Comparison of ENCODE assay signal across 1 cellular context in the genomic region with DNA sequence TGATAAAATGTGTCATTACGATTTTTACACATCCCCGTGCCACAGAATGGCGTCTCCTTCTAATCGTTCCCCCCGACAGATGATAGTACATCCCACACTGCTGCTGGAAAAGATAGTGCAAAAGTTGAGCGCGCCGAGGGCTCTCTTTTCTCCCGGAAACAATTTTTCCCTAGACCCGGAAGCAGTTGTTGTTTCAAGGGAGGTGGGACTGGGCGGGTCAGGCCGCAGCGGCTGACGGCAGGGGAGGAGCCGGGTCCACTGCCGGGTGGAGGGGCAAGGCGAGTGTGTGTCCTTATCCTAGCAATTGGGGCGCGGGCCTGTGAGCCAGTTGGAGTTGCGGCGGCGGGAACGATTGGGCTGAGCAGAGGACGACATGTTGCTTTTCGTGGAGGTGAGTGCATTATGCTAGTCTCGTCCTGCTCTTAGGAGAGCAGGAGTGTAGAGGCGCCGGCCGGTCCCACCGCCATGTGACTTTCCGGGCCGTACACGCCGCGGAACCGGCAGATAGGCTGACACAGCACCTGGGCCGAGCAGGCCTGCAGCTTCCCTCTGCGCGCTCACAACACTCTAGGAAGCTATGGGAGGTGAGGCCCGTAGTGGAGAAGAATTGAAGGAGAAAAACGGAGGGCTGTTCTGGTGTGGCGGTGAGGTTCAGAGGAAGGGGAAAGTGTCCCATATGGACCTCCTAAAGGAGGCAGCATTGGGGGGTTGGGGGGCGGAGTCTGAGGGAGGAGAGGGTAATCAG.
TF ChIP-seq lines count a peak whose summit lies in the region.

A gene (plus strand): TSS at position 248 of the 745 bp plus-strand sequence. CDS start 126 bp downstream, at position 374.

TF ChIP-seq in HEK293, 187 proteins besides CTCF, POLR2A, EP300 and RAD21 (continued from another document and continues in another):
- TF ChIP-seq, protein P1, sequence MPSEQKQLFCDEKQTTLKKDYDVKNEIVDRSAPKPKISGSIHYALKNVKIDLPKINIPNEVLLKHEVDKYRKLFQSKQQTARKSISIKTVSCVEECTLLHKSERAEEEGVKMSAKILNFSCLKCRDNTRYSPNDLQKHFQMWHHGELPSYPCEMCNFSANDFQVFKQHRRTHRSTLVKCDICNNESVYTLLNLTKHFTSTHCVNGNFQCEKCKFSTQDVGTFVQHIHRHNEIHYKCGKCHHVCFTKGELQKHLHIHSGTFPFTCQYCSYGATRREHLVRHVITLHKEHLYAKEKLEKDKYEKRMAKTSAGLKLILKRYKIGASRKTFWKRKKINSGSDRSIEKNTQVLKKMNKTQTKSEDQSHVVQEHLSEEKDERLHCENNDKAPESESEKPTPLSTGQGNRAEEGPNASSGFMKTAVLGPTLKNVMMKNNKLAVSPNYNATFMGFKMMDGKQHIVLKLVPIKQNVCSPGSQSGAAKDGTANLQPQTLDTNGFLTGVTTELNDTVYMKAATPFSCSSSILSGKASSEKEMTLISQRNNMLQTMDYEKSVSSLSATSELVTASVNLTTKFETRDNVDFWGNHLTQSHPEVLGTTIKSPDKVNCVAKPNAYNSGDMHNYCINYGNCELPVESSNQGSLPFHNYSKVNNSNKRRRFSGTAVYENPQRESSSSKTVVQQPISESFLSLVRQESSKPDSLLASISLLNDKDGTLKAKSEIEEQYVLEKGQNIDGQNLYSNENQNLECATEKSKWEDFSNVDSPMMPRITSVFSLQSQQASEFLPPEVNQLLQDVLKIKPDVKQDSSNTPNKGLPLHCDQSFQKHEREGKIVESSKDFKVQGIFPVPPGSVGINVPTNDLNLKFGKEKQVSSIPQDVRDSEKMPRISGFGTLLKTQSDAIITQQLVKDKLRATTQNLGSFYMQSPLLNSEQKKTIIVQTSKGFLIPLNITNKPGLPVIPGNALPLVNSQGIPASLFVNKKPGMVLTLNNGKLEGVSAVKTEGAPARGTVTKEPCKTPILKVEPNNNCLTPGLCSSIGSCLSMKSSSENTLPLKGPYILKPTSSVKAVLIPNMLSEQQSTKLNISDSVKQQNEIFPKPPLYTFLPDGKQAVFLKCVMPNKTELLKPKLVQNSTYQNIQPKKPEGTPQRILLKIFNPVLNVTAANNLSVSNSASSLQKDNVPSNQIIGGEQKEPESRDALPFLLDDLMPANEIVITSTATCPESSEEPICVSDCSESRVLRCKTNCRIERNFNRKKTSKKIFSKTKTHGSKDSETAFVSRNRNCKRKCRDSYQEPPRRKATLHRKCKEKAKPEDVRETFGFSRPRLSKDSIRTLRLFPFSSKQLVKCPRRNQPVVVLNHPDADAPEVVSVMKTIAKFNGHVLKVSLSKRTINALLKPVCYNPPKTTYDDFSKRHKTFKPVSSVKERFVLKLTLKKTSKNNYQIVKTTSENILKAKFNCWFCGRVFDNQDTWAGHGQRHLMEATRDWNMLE (tag by site-specific recombination; conservative IDR thresholded peaks at IDR 0.05; ENCODE audit: low read depth), result peak; percentile 99
- TF ChIP-seq ZNF843 (tag by site-specific recombination; IDR thresholded peaks at IDR 0.05) (peak; percentile 55; the same call in 1 of the 2 replicates), ZNF624 (tag by site-specific recombination; IDR thresholded peaks at IDR 0.05) (no peak), BCL11B (tag by site-specific recombination; IDR thresholded peaks at IDR 0.05; ENCODE audit: low read depth) (peak; percentile 83; the same call in 1 of the 2 replicates), ZNF114 (tag by site-specific recombination; IDR thresholded peaks at IDR 0.05) (no peak), OVOL3 (tag by site-specific recombination; IDR thresholded peaks at IDR 0.05) (peak; percentile 58; the same call in 1 of the 2 replicates), WT1 (tag by site-specific recombination; IDR thresholded peaks at IDR 0.05) (peak; percentile 67; the same call in 1 of the 2 replicates), ZNF335 (tag by site-specific recombination; conservative IDR thresholded peaks at IDR 0.05) (peak; percentile 96), ZFP37 (tag by site-specific recombination; IDR thresholded peaks at IDR 0.05) (0 out of 2 replicates have a peak, but pooled peaks have one; percentile 75), ZSCAN30 (tag by site-specific recombination; IDR thresholded peaks at IDR 0.05) (peak; percentile 26; the same call in 1 of the 2 replicates), KLF1 (tag by site-specific recombination; IDR thresholded peaks at IDR 0.05) (peak; percentile 66; the same call in 1 of the 2 replicates), BCL11A (tag by site-specific recombination; IDR thresholded peaks at IDR 0.05; ENCODE audit: low read depth) (peak; percentile 55; the same call in 1 of the 2 replicates), ZXDB (tag by site-specific recombination; IDR thresholded peaks at IDR 0.05) (peak; percentile 85), ZNF610 (tag by site-specific recombination; IDR thresholded peaks at IDR 0.05; ENCODE audit: borderline replicate concordance) (no peak), SP3 (tag by site-specific recombination; IDR thresholded peaks at IDR 0.05) (peak; percentile 96)
- TF ChIP-seq, protein P2, sequence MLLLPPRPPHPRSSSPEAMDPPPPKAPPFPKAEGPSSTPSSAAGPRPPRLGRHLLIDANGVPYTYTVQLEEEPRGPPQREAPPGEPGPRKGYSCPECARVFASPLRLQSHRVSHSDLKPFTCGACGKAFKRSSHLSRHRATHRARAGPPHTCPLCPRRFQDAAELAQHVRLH (tag by site-specific recombination; IDR thresholded peaks at IDR 0.05), result peak; percentile 43; the same call in 1 of the 2 replicates
- TF ChIP-seq, protein P3, sequence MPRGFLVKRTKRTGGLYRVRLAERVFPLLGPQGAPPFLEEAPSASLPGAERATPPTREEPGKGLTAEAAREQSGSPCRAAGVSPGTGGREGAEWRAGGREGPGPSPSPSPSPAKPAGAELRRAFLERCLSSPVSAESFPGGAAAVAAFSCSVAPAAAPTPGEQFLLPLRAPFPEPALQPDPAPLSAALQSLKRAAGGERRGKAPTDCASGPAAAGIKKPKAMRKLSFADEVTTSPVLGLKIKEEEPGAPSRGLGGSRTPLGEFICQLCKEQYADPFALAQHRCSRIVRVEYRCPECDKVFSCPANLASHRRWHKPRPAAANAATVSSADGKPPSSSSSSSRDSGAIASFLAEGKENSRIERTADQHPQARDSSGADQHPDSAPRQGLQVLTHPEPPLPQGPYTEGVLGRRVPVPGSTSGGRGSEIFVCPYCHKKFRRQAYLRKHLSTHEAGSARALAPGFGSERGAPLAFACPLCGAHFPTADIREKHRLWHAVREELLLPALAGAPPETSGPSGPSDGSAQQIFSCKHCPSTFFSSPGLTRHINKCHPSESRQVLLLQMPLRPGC (tag by site-specific recombination; IDR thresholded peaks at IDR 0.05), result 0 out of 2 replicates have a peak, but pooled peaks have one; percentile 45
- TF ChIP-seq, protein P4, sequence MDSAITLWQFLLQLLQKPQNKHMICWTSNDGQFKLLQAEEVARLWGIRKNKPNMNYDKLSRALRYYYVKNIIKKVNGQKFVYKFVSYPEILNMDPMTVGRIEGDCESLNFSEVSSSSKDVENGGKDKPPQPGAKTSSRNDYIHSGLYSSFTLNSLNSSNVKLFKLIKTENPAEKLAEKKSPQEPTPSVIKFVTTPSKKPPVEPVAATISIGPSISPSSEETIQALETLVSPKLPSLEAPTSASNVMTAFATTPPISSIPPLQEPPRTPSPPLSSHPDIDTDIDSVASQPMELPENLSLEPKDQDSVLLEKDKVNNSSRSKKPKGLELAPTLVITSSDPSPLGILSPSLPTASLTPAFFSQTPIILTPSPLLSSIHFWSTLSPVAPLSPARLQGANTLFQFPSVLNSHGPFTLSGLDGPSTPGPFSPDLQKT (IDR thresholded peaks at IDR 0.05; ENCODE audit: borderline replicate concordance, low read depth, low read length), result no peak
- TF ChIP-seq, protein P5, sequence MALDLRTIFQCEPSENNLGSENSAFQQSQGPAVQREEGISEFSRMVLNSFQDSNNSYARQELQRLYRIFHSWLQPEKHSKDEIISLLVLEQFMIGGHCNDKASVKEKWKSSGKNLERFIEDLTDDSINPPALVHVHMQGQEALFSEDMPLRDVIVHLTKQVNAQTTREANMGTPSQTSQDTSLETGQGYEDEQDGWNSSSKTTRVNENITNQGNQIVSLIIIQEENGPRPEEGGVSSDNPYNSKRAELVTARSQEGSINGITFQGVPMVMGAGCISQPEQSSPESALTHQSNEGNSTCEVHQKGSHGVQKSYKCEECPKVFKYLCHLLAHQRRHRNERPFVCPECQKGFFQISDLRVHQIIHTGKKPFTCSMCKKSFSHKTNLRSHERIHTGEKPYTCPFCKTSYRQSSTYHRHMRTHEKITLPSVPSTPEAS (tag by site-specific recombination; IDR thresholded peaks at IDR 0.05), result peak; percentile 21; the same call in 1 of the 2 replicates
- TF ChIP-seq, protein P6, sequence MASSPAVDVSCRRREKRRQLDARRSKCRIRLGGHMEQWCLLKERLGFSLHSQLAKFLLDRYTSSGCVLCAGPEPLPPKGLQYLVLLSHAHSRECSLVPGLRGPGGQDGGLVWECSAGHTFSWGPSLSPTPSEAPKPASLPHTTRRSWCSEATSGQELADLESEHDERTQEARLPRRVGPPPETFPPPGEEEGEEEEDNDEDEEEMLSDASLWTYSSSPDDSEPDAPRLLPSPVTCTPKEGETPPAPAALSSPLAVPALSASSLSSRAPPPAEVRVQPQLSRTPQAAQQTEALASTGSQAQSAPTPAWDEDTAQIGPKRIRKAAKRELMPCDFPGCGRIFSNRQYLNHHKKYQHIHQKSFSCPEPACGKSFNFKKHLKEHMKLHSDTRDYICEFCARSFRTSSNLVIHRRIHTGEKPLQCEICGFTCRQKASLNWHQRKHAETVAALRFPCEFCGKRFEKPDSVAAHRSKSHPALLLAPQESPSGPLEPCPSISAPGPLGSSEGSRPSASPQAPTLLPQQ (tag by site-specific recombination; IDR thresholded peaks at IDR 0.05), result peak; percentile 98
- TF ChIP-seq, protein P7, sequence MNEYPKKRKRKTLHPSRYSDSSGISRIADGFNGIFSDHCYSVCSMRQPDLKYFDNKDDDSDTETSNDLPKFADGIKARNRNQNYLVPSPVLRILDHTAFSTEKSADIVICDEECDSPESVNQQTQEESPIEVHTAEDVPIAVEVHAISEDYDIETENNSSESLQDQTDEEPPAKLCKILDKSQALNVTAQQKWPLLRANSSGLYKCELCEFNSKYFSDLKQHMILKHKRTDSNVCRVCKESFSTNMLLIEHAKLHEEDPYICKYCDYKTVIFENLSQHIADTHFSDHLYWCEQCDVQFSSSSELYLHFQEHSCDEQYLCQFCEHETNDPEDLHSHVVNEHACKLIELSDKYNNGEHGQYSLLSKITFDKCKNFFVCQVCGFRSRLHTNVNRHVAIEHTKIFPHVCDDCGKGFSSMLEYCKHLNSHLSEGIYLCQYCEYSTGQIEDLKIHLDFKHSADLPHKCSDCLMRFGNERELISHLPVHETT (tag by site-specific recombination; IDR thresholded peaks at IDR 0.05), result 0 out of 2 replicates have a peak, but pooled peaks have one; percentile 45
- TF ChIP-seq, protein P8, sequence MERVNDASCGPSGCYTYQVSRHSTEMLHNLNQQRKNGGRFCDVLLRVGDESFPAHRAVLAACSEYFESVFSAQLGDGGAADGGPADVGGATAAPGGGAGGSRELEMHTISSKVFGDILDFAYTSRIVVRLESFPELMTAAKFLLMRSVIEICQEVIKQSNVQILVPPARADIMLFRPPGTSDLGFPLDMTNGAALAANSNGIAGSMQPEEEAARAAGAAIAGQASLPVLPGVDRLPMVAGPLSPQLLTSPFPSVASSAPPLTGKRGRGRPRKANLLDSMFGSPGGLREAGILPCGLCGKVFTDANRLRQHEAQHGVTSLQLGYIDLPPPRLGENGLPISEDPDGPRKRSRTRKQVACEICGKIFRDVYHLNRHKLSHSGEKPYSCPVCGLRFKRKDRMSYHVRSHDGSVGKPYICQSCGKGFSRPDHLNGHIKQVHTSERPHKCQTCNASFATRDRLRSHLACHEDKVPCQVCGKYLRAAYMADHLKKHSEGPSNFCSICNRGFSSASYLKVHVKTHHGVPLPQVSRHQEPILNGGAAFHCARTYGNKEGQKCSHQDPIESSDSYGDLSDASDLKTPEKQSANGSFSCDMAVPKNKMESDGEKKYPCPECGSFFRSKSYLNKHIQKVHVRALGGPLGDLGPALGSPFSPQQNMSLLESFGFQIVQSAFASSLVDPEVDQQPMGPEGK (tag by site-specific recombination; IDR thresholded peaks at IDR 0.05), result peak; percentile 89
- TF ChIP-seq, protein P9, sequence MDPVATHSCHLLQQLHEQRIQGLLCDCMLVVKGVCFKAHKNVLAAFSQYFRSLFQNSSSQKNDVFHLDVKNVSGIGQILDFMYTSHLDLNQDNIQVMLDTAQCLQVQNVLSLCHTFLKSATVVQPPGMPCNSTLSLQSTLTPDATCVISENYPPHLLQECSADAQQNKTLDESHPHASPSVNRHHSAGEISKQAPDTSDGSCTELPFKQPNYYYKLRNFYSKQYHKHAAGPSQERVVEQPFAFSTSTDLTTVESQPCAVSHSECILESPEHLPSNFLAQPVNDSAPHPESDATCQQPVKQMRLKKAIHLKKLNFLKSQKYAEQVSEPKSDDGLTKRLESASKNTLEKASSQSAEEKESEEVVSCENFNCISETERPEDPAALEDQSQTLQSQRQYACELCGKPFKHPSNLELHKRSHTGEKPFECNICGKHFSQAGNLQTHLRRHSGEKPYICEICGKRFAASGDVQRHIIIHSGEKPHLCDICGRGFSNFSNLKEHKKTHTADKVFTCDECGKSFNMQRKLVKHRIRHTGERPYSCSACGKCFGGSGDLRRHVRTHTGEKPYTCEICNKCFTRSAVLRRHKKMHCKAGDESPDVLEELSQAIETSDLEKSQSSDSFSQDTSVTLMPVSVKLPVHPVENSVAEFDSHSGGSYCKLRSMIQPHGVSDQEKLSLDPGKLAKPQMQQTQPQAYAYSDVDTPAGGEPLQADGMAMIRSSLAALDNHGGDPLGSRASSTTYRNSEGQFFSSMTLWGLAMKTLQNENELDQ (tag by site-specific recombination; IDR thresholded peaks at IDR 0.05; ENCODE audit: low read depth), result no peak
- TF ChIP-seq, protein P10, sequence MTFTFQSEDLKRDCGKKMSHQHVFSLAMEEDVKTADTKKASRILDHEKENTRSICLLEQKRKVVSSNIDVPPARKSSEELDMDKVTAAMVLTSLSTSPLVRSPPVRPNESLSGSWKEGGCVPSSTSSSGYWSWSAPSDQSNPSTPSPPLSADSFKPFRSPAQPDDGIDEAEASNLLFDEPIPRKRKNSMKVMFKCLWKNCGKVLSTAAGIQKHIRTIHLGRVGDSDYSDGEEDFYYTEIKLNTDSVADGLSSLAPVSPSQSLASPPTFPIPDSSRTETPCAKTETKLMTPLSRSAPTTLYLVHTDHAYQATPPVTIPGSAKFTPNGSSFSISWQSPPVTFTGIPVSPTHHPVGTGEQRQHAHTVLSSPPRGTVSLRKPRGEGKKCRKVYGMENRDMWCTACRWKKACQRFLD (tag by site-specific recombination; IDR thresholded peaks at IDR 0.05), result peak; percentile 100
